Comparison of ENCODE assay signal across 1 cellular context in the genomic region with DNA sequence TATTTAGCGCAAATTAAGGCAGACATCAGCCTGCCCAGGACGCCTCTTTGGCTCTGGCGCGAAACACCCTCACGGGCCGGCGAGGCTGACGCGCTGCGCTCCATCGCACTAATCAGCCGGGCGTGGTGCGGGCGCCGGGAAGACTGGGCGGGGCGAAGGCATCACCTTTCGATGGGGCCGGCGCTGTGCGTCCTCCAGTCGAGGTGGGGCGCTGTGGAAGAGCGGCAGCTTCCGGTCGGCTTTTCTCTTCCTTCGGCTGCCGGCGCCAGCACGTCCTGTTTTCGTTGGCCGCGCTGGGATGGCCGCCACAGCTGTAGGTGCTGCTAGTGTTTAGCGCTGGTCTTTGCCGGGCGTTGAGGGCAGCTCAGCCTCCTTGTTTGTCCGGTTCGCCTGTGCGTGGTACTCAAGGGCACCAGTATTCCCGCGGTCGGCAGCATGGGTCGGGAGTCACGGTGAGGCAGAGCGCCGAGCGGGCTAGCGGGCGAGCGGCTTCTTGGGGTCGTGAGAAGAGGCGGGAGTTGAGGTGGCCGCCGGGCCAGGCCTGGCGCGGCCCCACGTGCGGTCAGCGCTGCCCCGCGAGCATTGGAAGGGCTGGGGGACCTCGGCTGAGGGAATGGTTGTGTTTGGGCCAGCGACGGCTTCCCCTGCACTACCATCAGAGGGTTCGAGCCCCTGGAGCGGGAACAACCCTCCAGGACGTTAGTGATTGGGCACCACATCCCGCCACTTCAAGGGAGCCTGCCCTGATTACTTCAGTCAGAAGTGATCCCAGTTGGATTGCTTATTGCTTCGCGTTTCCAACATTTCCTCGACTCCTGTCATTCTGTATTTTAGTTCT.
TF ChIP-seq lines count a peak whose summit lies in the region.

A gene with protein sequence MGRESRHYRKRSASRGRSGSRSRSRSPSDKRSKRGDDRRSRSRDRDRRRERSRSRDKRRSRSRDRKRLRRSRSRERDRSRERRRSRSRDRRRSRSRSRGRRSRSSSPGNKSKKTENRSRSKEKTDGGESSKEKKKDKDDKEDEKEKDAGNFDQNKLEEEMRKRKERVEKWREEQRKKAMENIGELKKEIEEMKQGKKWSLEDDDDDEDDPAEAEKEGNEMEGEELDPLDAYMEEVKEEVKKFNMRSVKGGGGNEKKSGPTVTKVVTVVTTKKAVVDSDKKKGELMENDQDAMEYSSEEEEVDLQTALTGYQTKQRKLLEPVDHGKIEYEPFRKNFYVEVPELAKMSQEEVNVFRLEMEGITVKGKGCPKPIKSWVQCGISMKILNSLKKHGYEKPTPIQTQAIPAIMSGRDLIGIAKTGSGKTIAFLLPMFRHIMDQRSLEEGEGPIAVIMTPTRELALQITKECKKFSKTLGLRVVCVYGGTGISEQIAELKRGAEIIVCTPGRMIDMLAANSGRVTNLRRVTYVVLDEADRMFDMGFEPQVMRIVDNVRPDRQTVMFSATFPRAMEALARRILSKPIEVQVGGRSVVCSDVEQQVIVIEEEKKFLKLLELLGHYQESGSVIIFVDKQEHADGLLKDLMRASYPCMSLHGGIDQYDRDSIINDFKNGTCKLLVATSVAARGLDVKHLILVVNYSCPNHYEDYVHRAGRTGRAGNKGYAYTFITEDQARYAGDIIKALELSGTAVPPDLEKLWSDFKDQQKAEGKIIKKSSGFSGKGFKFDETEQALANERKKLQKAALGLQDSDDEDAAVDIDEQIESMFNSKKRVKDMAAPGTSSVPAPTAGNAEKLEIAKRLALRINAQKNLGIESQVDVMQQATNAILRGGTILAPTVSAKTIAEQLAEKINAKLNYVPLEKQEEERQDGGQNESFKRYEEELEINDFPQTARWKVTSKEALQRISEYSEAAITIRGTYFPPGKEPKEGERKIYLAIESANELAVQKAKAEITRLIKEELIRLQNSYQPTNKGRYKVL (plus strand): TSS at position 276 of the 838 bp plus-strand sequence. CDS start 160 bp downstream, at position 436.

TF ChIP-seq in SK-N-SH, 30 proteins besides CTCF, POLR2A, EP300 and RAD21 (continued from another document):
- peak; percentile 70 for TF ChIP-seq REST (IDR thresholded peaks at IDR 0.05; ENCODE audit: low read depth, low read length)
- TF ChIP-seq, protein P1, sequence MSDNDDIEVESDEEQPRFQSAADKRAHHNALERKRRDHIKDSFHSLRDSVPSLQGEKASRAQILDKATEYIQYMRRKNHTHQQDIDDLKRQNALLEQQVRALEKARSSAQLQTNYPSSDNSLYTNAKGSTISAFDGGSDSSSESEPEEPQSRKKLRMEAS (IDR thresholded peaks at IDR 0.05; ENCODE audit: low read depth): peak; percentile 91
- peak; percentile 60 for TF ChIP-seq CHD2 (IDR thresholded peaks at IDR 0.05; ENCODE audit: low read length, partially characterized antibody)
- TF ChIP-seq YY1 (IDR thresholded peaks at IDR 0.05; ENCODE audit: low read depth): peak; percentile 95
- peak; percentile 91; the same call in 1 of the 2 replicates for TF ChIP-seq TAF1 (IDR thresholded peaks at IDR 0.05; ENCODE audit: borderline replicate concordance, low read depth, low read length)
- TF ChIP-seq GABPA (IDR thresholded peaks at IDR 0.05; ENCODE audit: low read depth): peak; percentile 96
- TF ChIP-seq USF1 (IDR thresholded peaks at IDR 0.05; ENCODE audit: borderline replicate concordance, low read depth): no peak
- TF ChIP-seq MEF2A (IDR thresholded peaks at IDR 0.05; ENCODE audit: borderline replicate concordance, low read depth): no peak
- peak; percentile 95 for TF ChIP-seq POLR2AphosphoS5 (IDR thresholded peaks at IDR 0.05; ENCODE audit: low read depth, low read length)
- TF ChIP-seq TEAD4 (IDR thresholded peaks at IDR 0.05; ENCODE audit: borderline replicate concordance, insufficient read depth): no peak
- TF ChIP-seq, protein P2, sequence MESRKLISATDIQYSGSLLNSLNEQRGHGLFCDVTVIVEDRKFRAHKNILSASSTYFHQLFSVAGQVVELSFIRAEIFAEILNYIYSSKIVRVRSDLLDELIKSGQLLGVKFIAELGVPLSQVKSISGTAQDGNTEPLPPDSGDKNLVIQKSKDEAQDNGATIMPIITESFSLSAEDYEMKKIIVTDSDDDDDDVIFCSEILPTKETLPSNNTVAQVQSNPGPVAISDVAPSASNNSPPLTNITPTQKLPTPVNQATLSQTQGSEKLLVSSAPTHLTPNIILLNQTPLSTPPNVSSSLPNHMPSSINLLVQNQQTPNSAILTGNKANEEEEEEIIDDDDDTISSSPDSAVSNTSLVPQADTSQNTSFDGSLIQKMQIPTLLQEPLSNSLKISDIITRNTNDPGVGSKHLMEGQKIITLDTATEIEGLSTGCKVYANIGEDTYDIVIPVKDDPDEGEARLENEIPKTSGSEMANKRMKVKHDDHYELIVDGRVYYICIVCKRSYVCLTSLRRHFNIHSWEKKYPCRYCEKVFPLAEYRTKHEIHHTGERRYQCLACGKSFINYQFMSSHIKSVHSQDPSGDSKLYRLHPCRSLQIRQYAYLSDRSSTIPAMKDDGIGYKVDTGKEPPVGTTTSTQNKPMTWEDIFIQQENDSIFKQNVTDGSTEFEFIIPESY (IDR thresholded peaks at IDR 0.05; ENCODE audit: borderline replicate concordance, low read depth): 0 out of 2 replicates have a peak, but pooled peaks have one; percentile 23
